ENCODE assay signal across 9 cellular contexts in genomic region chr15:70447927-70448698, GRCh38.
DNase-seq lines count a peak whose midpoint lies in the region; ATAC-seq and TF ChIP-seq lines count a peak whose summit lies in the region.
"Had no signal": no experiment of that assay in that cellular context is flagged by ENCODE, and none has a peak within 500 bp of the region (broad histone marks: within the 10 kb centered on the region; RNA-seq: fewer than 3 reads in every experiment).

No MANE protein-coding gene starts in this region.

- H3K9me3 Mint-ChIP-seq in naive thymus-derived CD8-positive, alpha-beta T cell = no peaks in the 10 kb centered on the region

- 24 to 56% methylated on average over 5 to 6 of the region's 29 CpGs for WGBS in gastroesophageal sphincter (ENCODE audit: low coverage in 1 of 2), 2 donors

- H4K20me1 ChIP-seq in BLaER1 treated with 17β-estradiol and CSF1 and Interleukin-3, amounts not matched to agents 10 nM and 100 nM = peaks cover 0 to 31% (median 16%) of the 10 kb centered on the region in 11 experiments; a peak in 16 of 22 replicates

- H3K9me3 ChIP-seq in BLaER1 treated with 17β-estradiol and CSF1 and Interleukin-3, amounts not matched to agents 10 nM and 100 nM (replicated peaks in 1 of 11) = no peaks in the 10 kb centered on the region
- H3K9me3 ChIP-seq in gastrocnemius medialis (no peaks in the 10 kb centered on the region), gastroesophageal sphincter (no peaks in the 10 kb centered on the region)

- peak overlapping the region; percentile 66 to 93 (median 85) for H3K4me2 ChIP-seq in BLaER1 treated with 17β-estradiol and CSF1 and Interleukin-3, amounts not matched to agents 10 nM and 100 nM

- peak overlapping the region in 7 of 11 experiments; percentile 11 to 49 (median 31); a peak in 7 of 22 replicates for H3K9ac ChIP-seq in BLaER1 treated with 17β-estradiol and CSF1 and Interleukin-3, amounts not matched to agents 10 nM and 100 nM

- peak overlapping the region in 2 of 10 experiments; percentile 11 to 22; a peak in 2 of 20 replicates for H3K4me3 ChIP-seq in BLaER1 treated with 17β-estradiol and CSF1 and Interleukin-3, amounts not matched to agents 10 nM and 100 nM
- H3K4me3 ChIP-seq in gastrocnemius medialis (no peak overlapping the region), gastroesophageal sphincter (no peak overlapping the region)
- H3K4me3 ChIP-seq: lung had no signal

- no peak for TF ChIP-seq POLR2A in gastrocnemius medialis (IDR thresholded peaks at IDR 0.05)
- no peak for TF ChIP-seq POLR2A in gastroesophageal sphincter (IDR thresholded peaks at IDR 0.05)

- peaks cover 2 to 20% (median 15%) of the 10 kb centered on the region in 5 donors for H3K27me3 Mint-ChIP-seq in naive thymus-derived CD8-positive, alpha-beta T cell

- H3K27ac ChIP-seq in BLaER1 treated with 17β-estradiol and CSF1 and Interleukin-3, amounts not matched to agents 10 nM and 100 nM = no peak overlapping the region
- H3K27ac ChIP-seq in gastrocnemius medialis (no peak overlapping the region), gastroesophageal sphincter (no peak overlapping the region)

- TF ChIP-seq EP300 in gastroesophageal sphincter (IDR thresholded peaks at IDR 0.05) = no peak

- H3K36me3 ChIP-seq in BLaER1 treated with 17β-estradiol and CSF1 and Interleukin-3, amounts not matched to agents 10 nM and 100 nM = no peaks in the 10 kb centered on the region
- H3K36me3 ChIP-seq in gastrocnemius medialis = no peaks in the 10 kb centered on the region
- H3K36me3 ChIP-seq in gastroesophageal sphincter = no peaks in the 10 kb centered on the region

- H3K27ac Mint-ChIP-seq in naive thymus-derived CD8-positive, alpha-beta T cell = peak overlapping the region in 9 of 10 donors; percentile 0 to 88 (median 66)

- peak; percentile 73 to 74 for ATAC-seq in naive thymus-derived CD8-positive, alpha-beta T cell
- ATAC-seq in HG03378 (IDR thresholded peaks at IDR 0.05; ENCODE audit: unreplicated experiment) = no peak
- no peak for ATAC-seq in gastrocnemius medialis
- ATAC-seq in gastroesophageal sphincter = no peak

- no peak for TF ChIP-seq CTCF in gastrocnemius medialis (IDR thresholded peaks at IDR 0.05 in 4 of 5, conservative IDR thresholded peaks at IDR 0.05 in 1 of 5)
- no peak for TF ChIP-seq CTCF in gastroesophageal sphincter (IDR thresholded peaks at IDR 0.05)

- DNase-seq in NOMO-1 (lab: John Stamatoyannopoulos, UW; ENCODE audit: unreplicated experiment in 2 of 2) = peak; percentile 86 to 92
- DNase-seq in activated effector memory CD4-positive, alpha-beta T cell treated with anti-CD3 and anti-CD28 coated beads, Interleukin-2, amount 50 U/mL, for 16 hours = peak; percentile 71
- DNase-seq in naive thymus-derived CD8-positive, alpha-beta T cell = peak; percentile 26 to 71 (median 47)
- no peak for DNase-seq in gastrocnemius medialis
- DNase-seq in islet precursor cell = no peak

- no peaks in the 10 kb centered on the region for H3K36me3 Mint-ChIP-seq in naive thymus-derived CD8-positive, alpha-beta T cell

- peaks cover 17 to 37% (median 33%) of the 10 kb centered on the region in 10 experiments for H3K4me1 ChIP-seq in BLaER1 treated with 17β-estradiol and CSF1 and Interleukin-3, amounts not matched to agents 10 nM and 100 nM
- H3K4me1 ChIP-seq in gastrocnemius medialis (no peaks in the 10 kb centered on the region), gastroesophageal sphincter (peaks cover 0 to 7% (median 0%) of the 10 kb centered on the region in 3 donors)

- peak overlapping the region; percentile 60 to 85 (median 76) for H3K4me3 Mint-ChIP-seq in naive thymus-derived CD8-positive, alpha-beta T cell

- intact Hi-C loops in gastrocnemius medialis (cut with DNase I; ENCODE audit: low total_unique reads) = no loop called here

- POLR2A ChIA-PET in naive thymus-derived CD8-positive, alpha-beta T cell (lab: Charles Lee) = interaction anchor here (0.7 kb wide), 1 partner anchor 425 kb away, joined by 6 read pairs; no protein-coding TSS in a partner anchor

- in situ Hi-C loops in gastrocnemius medialis (cut with MboI; ENCODE audit: low sequenced_read_pairs in 4 of 4) = no loop called here

- peaks cover 35 to 53% (median 52%) of the 10 kb centered on the region in 4 donors for H3K4me1 Mint-ChIP-seq in naive thymus-derived CD8-positive, alpha-beta T cell

- peaks cover 31 to 73% (median 41%) of the 10 kb centered on the region in 11 experiments for H3K27me3 ChIP-seq in BLaER1 treated with 17β-estradiol and CSF1 and Interleukin-3, amounts not matched to agents 10 nM and 100 nM
- H3K27me3 ChIP-seq in gastrocnemius medialis (no peaks in the 10 kb centered on the region), gastroesophageal sphincter (peaks cover 20% of the 10 kb centered on the region)

Comparison
In these comparisons a context has a peak if more than half of its experiments do, and no peak if none do; other contexts are left out.
1. DNase-seq: peak in NOMO-1 (2 of 2), activated effector memory CD4-positive, alpha-beta T cell treated with anti-CD3 and anti-CD28 coated beads, Interleukin-2, amount 50 U/mL, for 16 hours (single experiment) and naive thymus-derived CD8-positive, alpha-beta T cell (10 of 10); none in gastrocnemius medialis (0 of 2) and islet precursor cell (single experiment).
2. ATAC-seq: peak in naive thymus-derived CD8-positive, alpha-beta T cell (2 of 2); none in HG03378 (single experiment), gastrocnemius medialis (0 of 2) and gastroesophageal sphincter (single experiment).